35 cellular contexts compared by ENCODE assay signal in genomic region chr20:61019322-61019721, GRCh38.
"Had no signal": no experiment of that assay in that cellular context is flagged by ENCODE, and none has a peak within 500 bp of the region (broad histone marks: within the 10 kb centered on the region; RNA-seq: fewer than 3 reads in every experiment).

No MANE protein-coding gene starts in this region.

- H3K27ac ChIP-seq: adrenal gland, PC-9, RWPE1, VCaP had no signal

- H3K27me3 ChIP-seq: adrenal gland had no signal

- ATAC-seq: activated naive CD4-positive, alpha-beta T cell treated with anti-CD3 and anti-CD28 coated beads, Interleukin-2, amount 50 U/mL, for 72 hours; activated T-cell treated with anti-CD3 and anti-CD28 coated beads, Interleukin-2, amount 50 U/mL, for 4 hours; Right ventricle myocardium inferior had no signal

- H3K36me3 ChIP-seq: adrenal gland had no signal

- DNase-seq: activated B cell treated with CpG ODN at 0.5 μM for 24 hours; activated CD4-positive, alpha-beta memory T cell treated with anti-CD3 and anti-CD28 coated beads for 36 hours; activated CD4-positive, alpha-beta T cell treated with anti-CD3 and anti-CD28 coated beads for 4 hours; activated CD4-positive, alpha-beta T cell treated with anti-CD3 and anti-CD28 coated beads, Interleukin-2, amount 50 U/mL, for 1 hour; activated CD4-positive, CD25-positive, alpha-beta regulatory T cell treated with anti-CD3 and anti-CD28 coated beads, Interleukin-2, amount 50 U/mL, for 72 hours; activated CD8-positive, alpha-beta memory T cell treated with anti-CD3 and anti-CD28 coated beads, Interleukin-2, amount 50 U/mL, for 4 hours; activated gamma-delta T cell treated with Interleukin-2 at 50 U/mL for 16 hours; activated naive CD4-positive, alpha-beta T cell treated with anti-CD3 and anti-CD28 coated beads for 36 hours; activated T-cell treated with anti-CD3 and anti-CD28 coated beads for 4 hours; activated T-cell treated with anti-CD3 and anti-CD28 coated beads, Interleukin-2, amount 50 U/mL, for 4 hours; adrenal gland; central memory CD4-positive, alpha-beta T cell; Kasumi-1; KBM-7; MV-4-11; NCI-H1092; NCI-H1436 treated with DMSO at 0.1 percent for 48 hours; NCI-H1694 treated with DMSO at 0.1 percent for 48 hours; NCI-H2029; NCI-H2171; NCI-H226; NCI-H446 treated with DMSO at 0.1 percent for 48 hours; NCI-H524; NK-92 treated with Interleukin-12 subunit alpha and Interleukin-12 subunit beta, amount 100 ng/mL, for 24 hours; PC-9; SIG-M5; SW 1271; T-helper 1 cell; T-helper 2 cell; T-helper 9 cell had no signal

- H3K4me1 ChIP-seq: adrenal gland had no signal

- H2AFZ ChIP-seq: PC-9 had no signal

- H3K9me3 ChIP-seq: adrenal gland had no signal

- FAIRE-seq: RCC 7860 had no signal

- H3K4me2 ChIP-seq: PC-9 had no signal

- H3K4me3 ChIP-seq: adrenal gland, PC-9 had no signal
